20 cellular contexts compared by ENCODE assay signal in genomic region chr9:112081918-112082729, GRCh38.
"Had no signal": no experiment of that assay in that cellular context is flagged by ENCODE, and none has a peak within 500 bp of the region (broad histone marks: within the 10 kb centered on the region; RNA-seq: fewer than 3 reads in every experiment).

No MANE protein-coding gene starts in this region.

- H3K4me3 Mint-ChIP-seq: activated naive CD4-positive, alpha-beta T cell treated with anti-CD3 and anti-CD28 coated beads, Interleukin-2, amount 50 U/mL, for 24 hours; natural killer cell had no signal

- H3K27me3 ChIP-seq: adrenal gland, breast epithelium, hepatocyte, pancreas, spleen, tibial nerve, uterus had no signal

- H3K4me3 ChIP-seq: adrenal gland, breast epithelium, hepatocyte, lower lobe of right lung, pancreas, spleen, tibial nerve, uterus had no signal

- H3K4me2 ChIP-seq: hepatocyte had no signal

- H3K79me2 ChIP-seq: hepatocyte had no signal

- ATAC-seq: lower lobe of right lung; natural killer cell; sciatic nerve; stimulated activated naive CD8-positive, alpha-beta T cell treated with anti-CD3 and anti-CD28 coated beads, Interleukin-15, Interleukin-2, amounts not matched to agents 100 U/mL and 50 U/mL, for 24 hours had no signal

- H3K9me3 ChIP-seq: adrenal gland, breast epithelium, lower lobe of right lung, pancreas, spleen, tibial nerve, uterus had no signal

- H3K27me3 Mint-ChIP-seq: activated naive CD4-positive, alpha-beta T cell treated with anti-CD3 and anti-CD28 coated beads, Interleukin-2, amount 50 U/mL, for 24 hours had no signal

- H3K4me1 ChIP-seq: breast epithelium, pancreas, tibial nerve, uterus had no signal

- DNase-seq: activated CD4-positive, alpha-beta T cell treated with anti-CD3 and anti-CD28 coated beads for 1 hour; activated CD4-positive, alpha-beta T cell treated with anti-CD3 and anti-CD28 coated beads, Interleukin-2, amount 50 U/mL, for 4 hours; activated gamma-delta T cell; cortex of kidney; effector memory CD4-positive, alpha-beta T cell; lower lobe of right lung; natural killer cell; pancreas; spleen; stimulated activated naive CD8-positive, alpha-beta T cell treated with anti-CD3 and anti-CD28 coated beads, Interleukin-15, Interleukin-2, amounts not matched to agents 100 U/mL and 50 U/mL, for 24 hours; SW 1271; T-helper 2 cell; uterus; WERI-Rb-1 had no signal

- H3K36me3 ChIP-seq: adrenal gland, breast epithelium, lower lobe of right lung, pancreas, tibial nerve, uterus had no signal

- H3K27ac ChIP-seq: adrenal gland, hepatocyte, lower lobe of right lung, pancreas, spleen, uterus, WERI-Rb-1 had no signal

- H2AFZ ChIP-seq: hepatocyte had no signal

- H3K9me3 Mint-ChIP-seq: activated naive CD4-positive, alpha-beta T cell treated with anti-CD3 and anti-CD28 coated beads, Interleukin-2, amount 50 U/mL, for 24 hours; natural killer cell had no signal

- H3K27ac Mint-ChIP-seq: natural killer cell had no signal
